10 cellular contexts compared by ENCODE assay signal in genomic region chr9:115672477-115673316, GRCh38.
DNase-seq lines count a peak whose midpoint lies in the region; ATAC-seq, FAIRE-seq and TF ChIP-seq lines count a peak whose summit lies in the region.
"Had no signal": no experiment of that assay in that cellular context is flagged by ENCODE, and none has a peak within 500 bp of the region (broad histone marks: within the 10 kb centered on the region; RNA-seq: fewer than 3 reads in every experiment).

No MANE protein-coding gene starts in this region.

- no peaks in the 10 kb centered on the region for H3K36me3 ChIP-seq in gastrocnemius medialis
- no peaks in the 10 kb centered on the region for H3K36me3 ChIP-seq in effector memory CD4-positive, alpha-beta T cell (ENCODE audit: control insufficient read depth, insufficient read depth, low read length)

- H3K9me3 ChIP-seq in gastrocnemius medialis, result no peaks in the 10 kb centered on the region
- H3K9me3 ChIP-seq in effector memory CD4-positive, alpha-beta T cell (ENCODE audit: control insufficient read depth, low read length), result no peaks in the 10 kb centered on the region

- in situ Hi-C loops in gastrocnemius medialis (cut with MboI; ENCODE audit: low sequenced_read_pairs in 4 of 4), result no loop called here

- H3K4me1 ChIP-seq in gastrocnemius medialis, result no peaks in the 10 kb centered on the region
- H3K4me1 ChIP-seq in effector memory CD4-positive, alpha-beta T cell (ENCODE audit: control insufficient read depth, insufficient read depth, low read length, poor library complexity, severe bottlenecking), result no peaks in the 10 kb centered on the region

- TF ChIP-seq POLR2A in H54 (IDR thresholded peaks at IDR 0.05; ENCODE audit: low read depth, low read length), result no peak
- peak in 1 of 2 donors; percentile 12 for TF ChIP-seq POLR2A in gastrocnemius medialis (IDR thresholded peaks at IDR 0.05)

- H3K4me3 ChIP-seq in gastrocnemius medialis, result no peak overlapping the region
- no peak overlapping the region for H3K4me3 ChIP-seq in effector memory CD4-positive, alpha-beta T cell (ENCODE audit: insufficient read depth, low read depth, low read length, poor library complexity, severe bottlenecking)

- no peak for TF ChIP-seq CTCF in gastrocnemius medialis (IDR thresholded peaks at IDR 0.05 in 4 of 5, conservative IDR thresholded peaks at IDR 0.05 in 1 of 5)

- peak overlapping the region in 3 of 4 donors; percentile 31 to 59 (median 42) for H3K27ac ChIP-seq in gastrocnemius medialis
- H3K27ac ChIP-seq in effector memory CD4-positive, alpha-beta T cell (ENCODE audit: insufficient read depth, low read length, poor library complexity, severe bottlenecking), result no peak overlapping the region

- peak; percentile 99 for FAIRE-seq in H54 (lab: Jason Lieb, UNC)

- intact Hi-C loops in gastrocnemius medialis (cut with DNase I; ENCODE audit: low total_unique reads), result no loop called here

- no peaks in the 10 kb centered on the region for H3K27me3 ChIP-seq in gastrocnemius medialis
- no peaks in the 10 kb centered on the region for H3K27me3 ChIP-seq in effector memory CD4-positive, alpha-beta T cell (replicated peaks; ENCODE audit: control insufficient read depth, insufficient read depth, low read length, poor library complexity, severe bottlenecking)

- DNase-seq in H54 (ENCODE audit: insufficient read length, low spot score), result no peak
- peak; percentile 90 to 93 for DNase-seq in SW 1271 (lab: John Stamatoyannopoulos, UW)
- DNase-seq in foreskin melanocyte, result peak; percentile 72
- DNase-seq in gastrocnemius medialis, result no peak
- DNase-seq in cortex of kidney (lab: John Stamatoyannopoulos, UW), result no peak
- DNase-seq in AML-193 (lab: John Stamatoyannopoulos, UW), result no peak
- DNase-seq in MV-4-11 (lab: John Stamatoyannopoulos, UW), result no peak
- DNase-seq in effector memory CD4-positive, alpha-beta T cell, result no peak
- DNase-seq: activated T-cell treated with anti-CD3 and anti-CD28 coated beads, Interleukin-2, amount 50 U/mL, for 72 hours; NCI-H510A had no signal

- ATAC-seq in gastrocnemius medialis, result peak; percentile 51 to 52
- ATAC-seq: activated T-cell treated with anti-CD3 and anti-CD28 coated beads, Interleukin-2, amount 50 U/mL, for 72 hours had no signal

Comparison
In these comparisons a context has a peak if more than half of its experiments do, and no peak if none do; other contexts are left out.
1. DNase-seq: peak in SW 1271 (2 of 2) and foreskin melanocyte (single experiment); none in H54 (single experiment), gastrocnemius medialis (0 of 2), cortex of kidney (single experiment), AML-193 (0 of 2), MV-4-11 (single experiment) and effector memory CD4-positive, alpha-beta T cell (0 of 3).